21 cellular contexts compared by ENCODE assay signal in the genomic region with DNA sequence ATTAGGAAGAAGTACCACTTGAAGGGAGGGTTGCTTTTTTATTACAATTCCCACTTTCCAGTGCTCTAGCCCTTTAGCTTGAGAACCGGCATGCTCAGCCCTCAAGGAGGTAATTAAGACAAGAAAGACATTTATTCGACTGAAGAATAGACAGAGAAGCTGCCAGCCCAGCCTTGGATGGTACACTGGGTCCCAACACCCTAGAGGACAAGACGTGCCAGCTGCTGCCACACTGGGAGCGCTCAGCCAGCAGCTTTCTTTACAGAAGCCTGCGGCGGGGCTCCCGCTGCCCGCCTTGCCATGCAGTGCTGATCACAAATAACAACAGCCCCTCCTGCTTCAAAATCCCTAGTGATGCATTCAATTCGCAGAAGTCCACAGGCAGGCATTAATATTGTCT.
"Had no signal": no experiment of that assay in that cellular context is flagged by ENCODE, and none has a peak within 500 bp of the region (broad histone marks: within the 10 kb centered on the region; RNA-seq: fewer than 3 reads in every experiment).

No MANE protein-coding gene starts in this region.

- H3K27ac ChIP-seq: epithelial cell of prostate, esophagus squamous epithelium, gastroesophageal sphincter, left ventricle myocardium inferior, lower lobe of right lung, parathyroid adenoma, prostate gland, right lobe of liver, testis, transverse colon had no signal

- H3K4me3 ChIP-seq: esophagus squamous epithelium, gastroesophageal sphincter, left ventricle myocardium inferior, lower lobe of right lung, prostate gland, right lobe of liver, testis, transverse colon had no signal

- H3K9me3 ChIP-seq: esophagus squamous epithelium, lower lobe of right lung, prostate gland, right lobe of liver, testis, transverse colon had no signal

- H3K4me1 ChIP-seq: gastroesophageal sphincter, left ventricle myocardium inferior, lower lobe of right lung, prostate gland, right lobe of liver, testis, transverse colon had no signal

- ATAC-seq: effector memory CD8-positive, alpha-beta T cell; gastroesophageal sphincter; lower lobe of right lung; stimulated activated memory B cell treated with anti-CD40 and anti-IgM and Interleukin-4, amounts not matched to agents 10 μg/mL and 1 μg/mL and 100 μg/mL, for 72 hours had no signal

- H3K27me3 ChIP-seq: esophagus squamous epithelium, gastroesophageal sphincter, right lobe of liver, testis, transverse colon had no signal

- DNase-seq: effector memory CD8-positive, alpha-beta T cell; esophagus squamous epithelium; immature natural killer cell; kidney; left cardiac atrium; left ventricle myocardium inferior; lower lobe of right lung; mesenchymal stem cell; naive B cell; nephron progenitor cell; right lobe of liver; stimulated activated CD4-positive, alpha-beta T cell treated with anti-CD3 and anti-CD28 coated beads, Interleukin-15, amount 100 ng/mL, for 24 hours; stimulated activated CD4-positive, alpha-beta T cell treated with anti-CD3 and anti-CD28 coated beads, Interleukin-1b, Interleukin-23, amount 100 ng/mL, for 48 hours; stimulated activated CD4-positive, alpha-beta T cell treated with anti-CD3 and anti-CD28 coated beads, Interleukin-4, amount 100 ng/mL, for 24 hours; testis; transverse colon had no signal
